ENCODE assay signal across 1 cellular context in the genomic region with DNA sequence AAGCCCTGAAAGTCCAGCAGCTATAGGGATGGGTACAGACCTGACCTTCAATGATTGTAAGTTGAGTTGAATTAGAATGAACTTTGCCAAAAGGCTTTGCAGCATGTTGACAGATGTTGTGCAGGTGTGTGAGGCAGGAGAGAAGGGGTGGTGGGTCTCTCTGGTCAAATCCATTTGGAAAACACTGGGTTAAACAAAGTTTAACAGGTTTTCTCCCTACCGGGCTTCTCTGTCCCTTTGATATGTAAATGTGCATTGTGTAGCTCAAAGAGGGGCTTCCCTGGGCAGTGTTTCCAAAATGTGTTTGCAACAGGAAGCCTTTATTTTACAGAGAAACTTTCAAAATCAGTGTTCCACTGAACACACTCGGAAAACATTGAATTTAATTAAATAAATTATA.
TF ChIP-seq lines count a peak whose summit lies in the region.

No MANE protein-coding gene starts in this region.

TF ChIP-seq in GM23338, 12 proteins besides CTCF, POLR2A, EP300 and RAD21 (continued from another document):
- TF ChIP-seq, protein P1, sequence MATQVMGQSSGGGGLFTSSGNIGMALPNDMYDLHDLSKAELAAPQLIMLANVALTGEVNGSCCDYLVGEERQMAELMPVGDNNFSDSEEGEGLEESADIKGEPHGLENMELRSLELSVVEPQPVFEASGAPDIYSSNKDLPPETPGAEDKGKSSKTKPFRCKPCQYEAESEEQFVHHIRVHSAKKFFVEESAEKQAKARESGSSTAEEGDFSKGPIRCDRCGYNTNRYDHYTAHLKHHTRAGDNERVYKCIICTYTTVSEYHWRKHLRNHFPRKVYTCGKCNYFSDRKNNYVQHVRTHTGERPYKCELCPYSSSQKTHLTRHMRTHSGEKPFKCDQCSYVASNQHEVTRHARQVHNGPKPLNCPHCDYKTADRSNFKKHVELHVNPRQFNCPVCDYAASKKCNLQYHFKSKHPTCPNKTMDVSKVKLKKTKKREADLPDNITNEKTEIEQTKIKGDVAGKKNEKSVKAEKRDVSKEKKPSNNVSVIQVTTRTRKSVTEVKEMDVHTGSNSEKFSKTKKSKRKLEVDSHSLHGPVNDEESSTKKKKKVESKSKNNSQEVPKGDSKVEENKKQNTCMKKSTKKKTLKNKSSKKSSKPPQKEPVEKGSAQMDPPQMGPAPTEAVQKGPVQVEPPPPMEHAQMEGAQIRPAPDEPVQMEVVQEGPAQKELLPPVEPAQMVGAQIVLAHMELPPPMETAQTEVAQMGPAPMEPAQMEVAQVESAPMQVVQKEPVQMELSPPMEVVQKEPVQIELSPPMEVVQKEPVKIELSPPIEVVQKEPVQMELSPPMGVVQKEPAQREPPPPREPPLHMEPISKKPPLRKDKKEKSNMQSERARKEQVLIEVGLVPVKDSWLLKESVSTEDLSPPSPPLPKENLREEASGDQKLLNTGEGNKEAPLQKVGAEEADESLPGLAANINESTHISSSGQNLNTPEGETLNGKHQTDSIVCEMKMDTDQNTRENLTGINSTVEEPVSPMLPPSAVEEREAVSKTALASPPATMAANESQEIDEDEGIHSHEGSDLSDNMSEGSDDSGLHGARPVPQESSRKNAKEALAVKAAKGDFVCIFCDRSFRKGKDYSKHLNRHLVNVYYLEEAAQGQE (IDR thresholded peaks at IDR 0.05; ENCODE audit: unreplicated experiment), result no peak
- 0 out of 2 replicates have a peak, but pooled peaks have one; percentile 26 for TF ChIP-seq POLR2AphosphoS5 (IDR thresholded peaks at IDR 0.05; ENCODE audit: low read depth)
